In genomic region chr1:20552728-20553571, GRCh38 we compare ENCODE assay signal across 10 cellular contexts. TPM values are rescaled to one million over a fixed set of nuclear protein-coding genes. Genes with fewer than 3 reads are reported as not detected.
A peak's percentile ranks its signal among the peaks of the same experiment; 100 is the strongest.
DNase-seq lines count a peak whose midpoint lies in the region; ATAC-seq and TF ChIP-seq lines count a peak whose summit lies in the region.
"Had no signal": no experiment of that assay in that cellular context is flagged by ENCODE, and none has a peak within 500 bp of the region (broad histone marks: within the 10 kb centered on the region; RNA-seq: fewer than 3 reads in every experiment).

No MANE protein-coding gene starts in this region.

- H3K4me1 ChIP-seq in urinary bladder (ENCODE audit: insufficient read depth): no peaks in the 10 kb centered on the region

- H3K27me3 Mint-ChIP-seq in activated T-cell treated with anti-CD3 and anti-CD28 coated beads, Interleukin-2, amount 50 U/mL, for 24 hours: peaks cover 33% of the 10 kb centered on the region

- peak overlapping the region; percentile 8 for H3K4me3 Mint-ChIP-seq in activated T-cell treated with anti-CD3 and anti-CD28 coated beads, Interleukin-2, amount 50 U/mL, for 24 hours
- H3K4me3 Mint-ChIP-seq: T-helper 1 cell treated with Interleukin-12 subunit alpha and Interleukin-12 subunit beta and Interleukin-4 antibody, amounts not matched to agents 30 μg/mL and 1 μg/mL, for 36 hours had no signal

- WGBS in urinary bladder: 1% methylated on average over 99 of the region's 99 CpGs

- no peak for ATAC-seq in GM21381 (IDR thresholded peaks at IDR 0.05; ENCODE audit: unreplicated experiment)
- no peak for ATAC-seq in GM21526 (IDR thresholded peaks at IDR 0.05; ENCODE audit: low FRiP score, unreplicated experiment)

- H3K36me3 ChIP-seq in urinary bladder (ENCODE audit: insufficient read depth): no peaks in the 10 kb centered on the region

- H3K4me1 Mint-ChIP-seq in activated T-cell treated with anti-CD3 and anti-CD28 coated beads, Interleukin-2, amount 50 U/mL, for 24 hours (ENCODE audit: low read depth): peaks cover 3% of the 10 kb centered on the region

- H3K9me3 Mint-ChIP-seq in activated T-cell treated with anti-CD3 and anti-CD28 coated beads, Interleukin-2, amount 50 U/mL, for 24 hours: no peaks in the 10 kb centered on the region
- H3K9me3 Mint-ChIP-seq: T-helper 1 cell treated with Interleukin-12 subunit alpha and Interleukin-12 subunit beta and Interleukin-4 antibody, amounts not matched to agents 30 μg/mL and 1 μg/mL, for 36 hours had no signal

- H3K36me3 Mint-ChIP-seq in activated T-cell treated with anti-CD3 and anti-CD28 coated beads, Interleukin-2, amount 50 U/mL, for 24 hours (ENCODE audit: low read depth): no peaks in the 10 kb centered on the region

- no peak overlapping the region for H3K27ac Mint-ChIP-seq in activated T-cell treated with anti-CD3 and anti-CD28 coated beads, Interleukin-2, amount 50 U/mL, for 24 hours
- H3K27ac Mint-ChIP-seq: T-helper 1 cell treated with Interleukin-12 subunit alpha and Interleukin-12 subunit beta and Interleukin-4 antibody, amounts not matched to agents 30 μg/mL and 1 μg/mL, for 36 hours had no signal

- peak overlapping the region; percentile 36 for H3K4me3 ChIP-seq in choroid plexus epithelial cell (ENCODE audit: low read depth, low read length)
- H3K4me3 ChIP-seq in urinary bladder (ENCODE audit: low read depth, low read length): peak overlapping the region; percentile 5

- TF ChIP-seq CTCF in choroid plexus epithelial cell (conservative IDR thresholded peaks at IDR 0.05; ENCODE audit: low read depth, low read length): no peak

- H3K27ac ChIP-seq in urinary bladder (ENCODE audit: low read depth): no peak overlapping the region
- H3K27ac ChIP-seq: epithelial cell of prostate had no signal

- peak; percentile 35 for DNase-seq in activated T-cell treated with anti-CD3 and anti-CD28 coated beads, Interleukin-2, amount 50 U/mL, for 24 hours
- DNase-seq in activated T-cell treated with anti-CD3 and anti-CD28 coated beads for 4 hours (no peak), choroid plexus epithelial cell (ENCODE audit: low read depth) (peak; percentile 38), left kidney (ENCODE audit: low read depth, low spot score) (peak; percentile 61), inferior parietal cortex (ENCODE audit: extremely low spot score) (no peak)

RNA-seq across cellular contexts. Expression of gene FAM43B, which starts 0.6 kb away (rescaled TPM):
- total RNA-seq in urinary bladder: 1.1 TPM
- 0.37 TPM for polyA plus RNA-seq in urinary bladder

RNA-seq across cellular contexts. Expression of gene CDA, which starts 35.9 kb away (rescaled TPM):
- total RNA-seq in urinary bladder: 0.53 TPM
- 5.1 TPM for polyA plus RNA-seq in urinary bladder

RNA-seq across cellular contexts. Expression of gene MUL1, which starts 45.0 kb away (rescaled TPM):
- total RNA-seq in urinary bladder: 13.9 TPM
- polyA plus RNA-seq in urinary bladder: 36.5 TPM

Comparison
In these comparisons a context has a peak if more than half of its experiments do, and no peak if none do; other contexts are left out.
1. DNase-seq: peak in activated T-cell treated with anti-CD3 and anti-CD28 coated beads, Interleukin-2, amount 50 U/mL, for 24 hours (single experiment), choroid plexus epithelial cell (single experiment) and left kidney (single experiment); none in activated T-cell treated with anti-CD3 and anti-CD28 coated beads for 4 hours (single experiment) and inferior parietal cortex (single experiment).